28 cellular contexts compared by ENCODE assay signal in the genomic region with DNA sequence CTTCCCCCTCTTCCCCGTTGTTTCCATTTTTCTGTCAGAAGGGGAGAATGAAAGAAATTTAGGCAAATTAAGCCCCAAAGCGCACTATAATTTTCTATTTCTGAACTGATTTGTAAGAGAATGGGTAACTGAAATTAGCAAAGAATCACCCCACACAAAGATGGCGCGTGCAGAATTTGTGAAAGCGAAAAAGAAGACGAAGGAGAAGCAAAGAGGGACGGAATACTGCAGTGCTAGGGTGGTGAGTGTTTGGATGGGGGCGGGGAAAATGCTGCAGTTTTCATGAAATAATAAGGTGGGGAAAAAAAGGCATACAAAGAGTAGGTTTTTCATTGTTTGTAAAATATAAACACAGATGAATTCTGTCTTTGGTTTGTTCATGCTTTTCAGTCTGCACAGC.
"Had no signal": no experiment of that assay in that cellular context is flagged by ENCODE, and none has a peak within 500 bp of the region (broad histone marks: within the 10 kb centered on the region; RNA-seq: fewer than 3 reads in every experiment).

No MANE protein-coding gene starts in this region.

- H3K4me1 ChIP-seq: colonic mucosa, lower lobe of right lung, prostate gland had no signal

- H3K4me3 ChIP-seq: colonic mucosa, left lung, lower lobe of right lung, ovary, prostate gland, sigmoid colon, stomach, tibial artery, upper lobe of right lung had no signal

- ATAC-seq: left lung; lower lobe of right lung; naive thymus-derived CD8-positive, alpha-beta T cell; stimulated activated naive B cell treated with anti-CD40 and anti-IgM and Interleukin-4, amounts not matched to agents 10 μg/mL and 1 μg/mL and 100 μg/mL, for 72 hours; upper lobe of right lung had no signal

- H3K36me3 Mint-ChIP-seq: activated naive CD8-positive, alpha-beta T cell; naive thymus-derived CD8-positive, alpha-beta T cell had no signal

- H3K36me3 ChIP-seq: colonic mucosa, left lung, lower lobe of right lung, neutrophil, ovary, prostate gland, sigmoid colon, stomach, tibial artery, upper lobe of right lung had no signal

- H3K9me3 Mint-ChIP-seq: naive thymus-derived CD8-positive, alpha-beta T cell; stimulated activated naive B cell treated with anti-CD40 and anti-IgM and Interleukin-4, amounts not matched to agents 10 μg/mL and 1 μg/mL and 100 μg/mL, for 72 hours; T-helper 2 cell treated with Interferon-gamma antibody and Interleukin-4, amounts not matched to agents 5 μg/mL and 100 μg/mL, for 36 hours had no signal

- H3K4me3 Mint-ChIP-seq: activated naive CD8-positive, alpha-beta T cell; naive thymus-derived CD8-positive, alpha-beta T cell; stimulated activated naive B cell treated with anti-CD40 and anti-IgM and Interleukin-4, amounts not matched to agents 10 μg/mL and 1 μg/mL and 100 μg/mL, for 72 hours; T-helper 2 cell treated with Interferon-gamma antibody and Interleukin-4, amounts not matched to agents 5 μg/mL and 100 μg/mL, for 36 hours had no signal

- H3K27me3 ChIP-seq: colonic mucosa, left lung, ovary, sigmoid colon, stomach, tibial artery, upper lobe of right lung had no signal

- H3K27ac Mint-ChIP-seq: activated naive CD8-positive, alpha-beta T cell; naive thymus-derived CD8-positive, alpha-beta T cell; stimulated activated naive B cell treated with anti-CD40 and anti-IgM and Interleukin-4, amounts not matched to agents 10 μg/mL and 1 μg/mL and 100 μg/mL, for 72 hours; T-helper 2 cell treated with Interferon-gamma antibody and Interleukin-4, amounts not matched to agents 5 μg/mL and 100 μg/mL, for 36 hours had no signal

- H3K9me3 ChIP-seq: colonic mucosa, left lung, lower lobe of right lung, neutrophil, ovary, prostate gland, sigmoid colon, stomach, tibial artery, upper lobe of right lung had no signal

- DNase-seq: activated CD4-positive, alpha-beta T cell treated with anti-CD3 and anti-CD28 coated beads for 4 hours; activated CD4-positive, alpha-beta T cell treated with anti-CD3 and anti-CD28 coated beads, Interleukin-2, amount 50 U/mL, for 4 hours; activated CD4-positive, CD25-positive, alpha-beta regulatory T cell; activated effector memory CD4-positive, alpha-beta T cell treated with Interleukin-2 at 50 U/mL for 16 hours; activated naive CD4-positive, alpha-beta T cell treated with Interleukin-2 at 50 U/mL for 16 hours; activated T-cell treated with anti-CD3 and anti-CD28 coated beads for 4 hours; anterior cingulate cortex; cerebellar nuclear complex; colonic mucosa; effector CD8-positive, alpha-beta T cell; left lung; lower lobe of right lung; mesenchymal stem cell; naive thymus-derived CD8-positive, alpha-beta T cell; ovary; sigmoid colon; small intestine; stimulated activated CD4-positive, alpha-beta T cell treated with anti-CD3 and anti-CD28 coated beads, Interleukin-4, amount 100 ng/mL, for 4 hours; stimulated activated CD8-positive, alpha-beta memory T cell treated with anti-CD3 and anti-CD28 coated beads, Interleukin-4, amount 100 ng/mL, for 48 hours; stimulated activated naive B cell treated with anti-CD40 and anti-IgM and Interleukin-4, amounts not matched to agents 10 μg/mL and 1 μg/mL and 100 μg/mL, for 72 hours; stomach; T-helper 1 cell; tibial artery; upper lobe of right lung had no signal
